Comparison of ENCODE assay signal across 1 cellular context in the genomic region with DNA sequence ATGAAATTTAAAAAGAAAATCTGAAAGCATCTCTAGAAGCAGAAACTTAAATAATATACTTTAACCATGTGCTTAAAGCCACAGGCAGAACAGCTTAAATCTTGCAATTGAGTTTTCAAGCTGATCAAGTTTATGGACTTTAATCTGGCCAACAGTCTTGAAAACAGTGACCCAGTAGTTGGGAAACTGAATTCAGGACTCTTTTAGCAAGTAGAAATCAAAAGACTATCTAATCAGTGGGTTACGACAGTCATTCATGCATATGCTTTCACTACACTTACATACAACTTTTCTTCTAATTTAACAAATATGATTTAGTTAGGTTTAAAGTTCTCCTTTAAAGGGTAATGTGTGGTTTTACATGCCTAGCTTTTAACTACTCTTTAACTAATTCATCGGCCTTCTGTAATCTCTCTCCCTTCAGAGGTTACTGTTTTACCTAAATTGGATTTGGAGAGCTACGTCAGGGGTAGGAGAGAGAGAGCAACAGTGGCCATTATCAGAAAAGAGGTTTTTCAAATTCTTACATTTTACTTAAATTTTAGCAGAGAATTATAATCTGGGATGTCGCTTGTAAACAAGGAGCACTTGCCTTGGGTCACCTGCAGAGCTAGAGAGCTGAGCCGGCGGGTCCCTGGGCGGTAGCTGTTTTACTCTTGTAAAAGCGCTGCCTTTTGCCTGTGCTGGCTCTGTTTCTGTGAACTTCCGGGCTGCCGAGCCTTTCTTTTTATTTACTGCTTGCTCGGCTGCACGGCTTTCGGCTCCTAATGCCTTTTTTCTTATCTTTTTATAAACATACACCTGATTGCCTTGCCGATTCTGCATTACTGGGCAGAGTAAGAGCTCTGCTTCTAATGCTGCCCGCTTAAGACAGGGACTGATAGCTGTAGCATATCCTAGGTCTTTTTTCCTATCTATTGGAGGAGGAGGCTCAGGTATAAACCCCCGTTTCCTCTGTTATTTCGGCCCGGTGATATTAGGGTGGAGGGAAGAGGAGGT.
TF ChIP-seq lines count a peak whose summit lies in the region.

No MANE protein-coding gene starts in this region.

TF ChIP-seq in K562, 482 proteins besides CTCF, POLR2A, EP300 and RAD21 (continued from another document and continues in another):
- TF ChIP-seq PHB2 (IDR thresholded peaks at IDR 0.05; ENCODE audit: low read depth) (no peak), HIVEP1 (CRISPR knock-in tag; IDR thresholded peaks at IDR 0.05) (no peak), MIER1 (IDR thresholded peaks at IDR 0.05; ENCODE audit: low read depth) (no peak), MTA3 (IDR thresholded peaks at IDR 0.05; ENCODE audit: borderline replicate concordance) (0 out of 2 replicates have a peak, but pooled peaks have one; percentile 59), ZNF184 (CRISPR knock-in tag; IDR thresholded peaks at IDR 0.05) (no peak), MEIS2 (IDR thresholded peaks at IDR 0.05; ENCODE audit: partially characterized antibody) (no peak), POLR2B (IDR thresholded peaks at IDR 0.05; ENCODE audit: low read depth, partially characterized antibody) (peak; percentile 50), LARP7 (IDR thresholded peaks at IDR 0.05) (no peak), ZNF41 (CRISPR knock-in tag; conservative IDR thresholded peaks at IDR 0.05) (no peak), NR4A1 (CRISPR knock-in tag; IDR thresholded peaks at IDR 0.05) (no peak), NR4A1 (tag; IDR thresholded peaks at IDR 0.05) (no peak), ZNF12 (CRISPR knock-in tag; IDR thresholded peaks at IDR 0.05) (no peak), SMAD1 (IDR thresholded peaks at IDR 0.05; ENCODE audit: low read depth, low read length, partially characterized antibody) (no peak), ZNF431 (CRISPR knock-in tag; IDR thresholded peaks at IDR 0.05) (no peak), ERF (CRISPR knock-in tag; IDR thresholded peaks at IDR 0.05) (no peak)
- TF ChIP-seq, protein P1, sequence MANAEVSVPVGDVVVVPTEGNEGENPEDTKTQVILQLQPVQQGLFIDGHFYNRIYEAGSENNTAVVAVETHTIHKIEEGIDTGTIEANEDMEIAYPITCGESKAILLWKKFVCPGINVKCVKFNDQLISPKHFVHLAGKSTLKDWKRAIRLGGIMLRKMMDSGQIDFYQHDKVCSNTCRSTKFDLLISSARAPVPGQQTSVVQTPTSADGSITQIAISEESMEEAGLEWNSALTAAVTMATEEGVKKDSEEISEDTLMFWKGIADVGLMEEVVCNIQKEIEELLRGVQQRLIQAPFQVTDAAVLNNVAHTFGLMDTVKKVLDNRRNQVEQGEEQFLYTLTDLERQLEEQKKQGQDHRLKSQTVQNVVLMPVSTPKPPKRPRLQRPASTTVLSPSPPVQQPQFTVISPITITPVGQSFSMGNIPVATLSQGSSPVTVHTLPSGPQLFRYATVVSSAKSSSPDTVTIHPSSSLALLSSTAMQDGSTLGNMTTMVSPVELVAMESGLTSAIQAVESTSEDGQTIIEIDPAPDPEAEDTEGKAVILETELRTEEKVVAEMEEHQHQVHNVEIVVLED (CRISPR knock-in tag; IDR thresholded peaks at IDR 0.05), result no peak
- TF ChIP-seq, protein P2, sequence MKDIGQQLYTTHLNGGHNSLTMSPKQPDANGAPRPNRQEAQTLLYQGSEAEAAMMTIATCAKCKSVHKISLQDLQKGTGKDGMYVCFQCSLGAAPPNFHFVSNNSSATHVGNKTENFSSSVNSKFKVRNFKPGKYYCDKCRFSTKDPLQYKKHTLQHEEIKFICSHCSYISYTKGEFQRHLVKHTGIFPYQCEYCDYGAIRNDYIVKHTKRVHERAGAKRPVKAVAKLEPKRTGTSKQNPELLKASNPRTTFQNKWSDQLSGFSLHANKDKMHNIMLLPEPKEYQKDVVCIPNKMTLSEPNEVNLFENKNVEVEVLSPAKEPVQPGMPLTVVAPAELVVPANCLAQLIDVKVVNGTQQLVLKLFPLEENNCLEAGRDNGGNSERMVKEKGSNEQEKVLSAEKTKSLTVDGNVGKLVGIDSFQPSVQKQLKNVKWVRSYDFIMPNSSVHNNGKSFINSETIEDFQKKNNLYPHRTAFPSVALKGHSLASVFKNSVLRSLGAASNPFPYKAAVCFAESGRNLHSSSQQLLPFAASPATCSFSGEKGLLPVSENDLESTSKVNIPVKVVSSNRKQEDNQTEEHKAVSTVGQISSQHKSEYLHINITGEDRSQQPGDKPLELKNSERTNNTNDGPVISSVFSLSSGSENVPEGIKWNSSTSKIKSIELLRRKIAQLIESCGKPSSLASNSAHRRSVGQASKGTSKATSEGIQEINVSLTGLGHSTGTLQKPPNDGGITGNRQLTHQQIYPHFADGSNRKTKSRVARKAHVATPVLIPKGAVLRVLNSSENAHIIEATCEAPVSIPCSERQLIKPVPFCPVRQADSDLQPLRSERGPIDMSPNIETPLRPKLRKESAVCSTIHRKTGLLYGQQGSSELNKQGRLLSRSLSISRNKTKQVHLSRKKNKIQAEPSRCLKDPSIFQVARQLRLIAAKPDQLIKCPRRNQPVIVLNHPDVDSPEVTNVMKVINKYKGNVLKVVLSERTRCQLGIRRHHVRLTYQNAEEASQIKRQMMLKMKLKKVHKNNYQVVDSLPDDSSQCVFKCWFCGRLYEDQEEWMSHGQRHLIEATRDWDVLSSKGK (CRISPR knock-in tag; IDR thresholded peaks at IDR 0.05), result no peak
- TF ChIP-seq, protein P3, sequence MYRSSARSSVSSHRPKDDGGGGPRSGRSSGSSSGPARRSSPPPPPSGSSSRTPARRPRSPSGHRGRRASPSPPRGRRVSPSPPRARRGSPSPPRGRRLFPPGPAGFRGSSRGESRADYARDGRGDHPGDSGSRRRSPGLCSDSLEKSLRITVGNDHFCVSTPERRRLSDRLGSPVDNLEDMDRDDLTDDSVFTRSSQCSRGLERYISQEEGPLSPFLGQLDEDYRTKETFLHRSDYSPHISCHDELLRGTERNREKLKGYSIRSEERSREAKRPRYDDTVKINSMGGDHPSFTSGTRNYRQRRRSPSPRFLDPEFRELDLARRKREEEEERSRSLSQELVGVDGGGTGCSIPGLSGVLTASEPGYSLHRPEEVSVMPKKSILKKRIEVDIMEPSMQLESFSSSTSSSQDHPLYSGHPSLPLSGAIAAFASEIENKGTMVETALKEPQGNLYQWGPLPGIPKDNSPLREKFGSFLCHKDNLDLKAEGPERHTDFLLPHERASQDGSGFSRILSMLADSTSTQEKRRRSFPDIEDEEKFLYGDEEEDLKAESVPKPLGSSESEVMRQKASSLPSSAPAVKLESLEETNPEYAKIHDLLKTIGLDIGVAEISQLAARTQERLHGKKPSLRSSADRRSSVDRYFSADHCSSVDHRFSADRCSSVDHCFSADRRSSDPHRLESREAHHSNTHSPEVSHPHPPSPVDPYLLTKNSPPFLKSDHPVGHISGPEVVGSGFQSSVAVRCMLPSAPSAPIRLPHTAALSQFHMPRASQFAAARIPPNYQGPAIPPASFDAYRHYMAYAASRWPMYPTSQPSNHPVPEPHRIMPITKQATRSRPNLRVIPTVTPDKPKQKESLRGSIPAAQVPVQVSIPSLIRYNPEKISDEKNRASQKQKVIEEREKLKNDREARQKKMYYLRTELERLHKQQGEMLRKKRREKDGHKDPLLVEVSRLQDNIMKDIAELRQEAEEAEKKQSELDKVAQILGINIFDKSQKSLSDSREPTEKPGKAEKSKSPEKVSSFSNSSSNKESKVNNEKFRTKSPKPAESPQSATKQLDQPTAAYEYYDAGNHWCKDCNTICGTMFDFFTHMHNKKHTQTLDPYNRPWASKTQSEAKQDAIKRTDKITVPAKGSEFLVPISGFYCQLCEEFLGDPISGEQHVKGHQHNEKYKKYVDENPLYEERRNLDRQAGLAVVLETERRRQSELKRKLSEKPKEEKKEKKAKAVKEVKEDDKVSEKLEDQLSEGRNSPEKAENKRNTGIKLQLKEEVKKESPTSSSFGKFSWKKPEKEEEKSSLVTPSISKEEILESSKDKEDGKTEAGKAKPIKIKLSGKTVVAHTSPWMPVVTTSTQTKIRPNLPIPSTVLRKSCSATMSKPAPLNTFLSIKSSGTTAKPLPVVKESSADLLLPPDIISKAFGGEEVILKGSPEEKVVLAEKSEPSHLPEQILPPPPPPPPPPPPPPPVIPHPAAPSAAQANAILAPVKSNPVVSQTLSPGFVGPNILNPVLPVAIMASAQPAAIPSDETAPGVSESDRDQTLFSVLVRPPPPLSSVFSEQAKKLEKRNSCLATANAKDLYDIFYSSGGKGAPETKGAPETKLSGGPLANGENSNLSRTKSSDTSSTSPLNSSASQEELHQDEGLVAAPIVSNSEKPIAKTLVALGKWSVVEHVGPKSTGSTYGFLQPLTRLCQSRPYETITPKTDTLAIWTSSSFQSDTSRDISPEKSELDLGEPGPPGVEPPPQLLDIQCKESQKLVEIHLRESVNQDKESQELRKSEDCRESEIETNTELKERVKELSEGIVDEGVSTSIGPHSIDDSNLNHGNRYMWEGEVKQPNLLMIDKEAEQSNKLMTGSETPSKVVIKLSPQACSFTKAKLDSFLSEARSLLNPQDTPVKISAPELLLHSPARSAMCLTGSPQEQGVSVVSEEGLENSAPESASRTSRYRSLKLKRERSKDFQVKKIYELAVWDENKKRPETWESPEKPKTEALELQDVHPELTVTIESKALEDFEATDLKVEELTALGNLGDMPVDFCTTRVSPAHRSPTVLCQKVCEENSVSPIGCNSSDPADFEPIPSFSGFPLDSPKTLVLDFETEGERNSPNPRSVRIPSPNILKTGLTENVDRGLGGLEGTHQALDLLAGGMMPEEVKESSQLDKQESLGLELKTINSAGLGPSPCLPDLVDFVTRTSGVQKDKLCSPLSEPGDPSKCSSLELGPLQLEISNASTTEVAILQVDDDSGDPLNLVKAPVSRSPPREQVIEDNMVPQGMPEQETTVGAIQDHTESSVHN (IDR thresholded peaks at IDR 0.05; ENCODE audit: borderline replicate concordance in 1 of 2, low read depth in 1 of 2), result no peak
- TF ChIP-seq, protein P4, sequence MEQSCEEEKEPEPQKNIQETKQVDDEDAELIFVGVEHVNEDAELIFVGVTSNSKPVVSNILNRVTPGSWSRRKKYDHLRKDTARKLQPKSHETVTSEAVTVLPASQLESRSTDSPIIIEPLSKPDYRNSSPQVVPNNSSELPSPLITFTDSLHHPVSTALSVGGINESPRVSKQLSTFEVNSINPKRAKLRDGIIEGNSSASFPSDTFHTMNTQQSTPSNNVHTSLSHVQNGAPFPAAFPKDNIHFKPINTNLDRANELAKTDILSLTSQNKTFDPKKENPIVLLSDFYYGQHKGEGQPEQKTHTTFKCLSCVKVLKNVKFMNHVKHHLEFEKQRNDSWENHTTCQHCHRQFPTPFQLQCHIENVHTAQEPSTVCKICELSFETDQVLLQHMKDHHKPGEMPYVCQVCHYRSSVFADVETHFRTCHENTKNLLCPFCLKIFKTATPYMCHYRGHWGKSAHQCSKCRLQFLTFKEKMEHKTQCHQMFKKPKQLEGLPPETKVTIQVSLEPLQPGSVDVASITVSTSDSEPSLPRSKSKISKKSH (CRISPR knock-in tag; IDR thresholded peaks at IDR 0.05), result no peak
- TF ChIP-seq, protein P5, sequence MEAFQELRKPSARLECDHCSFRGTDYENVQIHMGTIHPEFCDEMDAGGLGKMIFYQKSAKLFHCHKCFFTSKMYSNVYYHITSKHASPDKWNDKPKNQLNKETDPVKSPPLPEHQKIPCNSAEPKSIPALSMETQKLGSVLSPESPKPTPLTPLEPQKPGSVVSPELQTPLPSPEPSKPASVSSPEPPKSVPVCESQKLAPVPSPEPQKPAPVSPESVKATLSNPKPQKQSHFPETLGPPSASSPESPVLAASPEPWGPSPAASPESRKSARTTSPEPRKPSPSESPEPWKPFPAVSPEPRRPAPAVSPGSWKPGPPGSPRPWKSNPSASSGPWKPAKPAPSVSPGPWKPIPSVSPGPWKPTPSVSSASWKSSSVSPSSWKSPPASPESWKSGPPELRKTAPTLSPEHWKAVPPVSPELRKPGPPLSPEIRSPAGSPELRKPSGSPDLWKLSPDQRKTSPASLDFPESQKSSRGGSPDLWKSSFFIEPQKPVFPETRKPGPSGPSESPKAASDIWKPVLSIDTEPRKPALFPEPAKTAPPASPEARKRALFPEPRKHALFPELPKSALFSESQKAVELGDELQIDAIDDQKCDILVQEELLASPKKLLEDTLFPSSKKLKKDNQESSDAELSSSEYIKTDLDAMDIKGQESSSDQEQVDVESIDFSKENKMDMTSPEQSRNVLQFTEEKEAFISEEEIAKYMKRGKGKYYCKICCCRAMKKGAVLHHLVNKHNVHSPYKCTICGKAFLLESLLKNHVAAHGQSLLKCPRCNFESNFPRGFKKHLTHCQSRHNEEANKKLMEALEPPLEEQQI (IDR thresholded peaks at IDR 0.05), result no peak
- TF ChIP-seq, protein P6, sequence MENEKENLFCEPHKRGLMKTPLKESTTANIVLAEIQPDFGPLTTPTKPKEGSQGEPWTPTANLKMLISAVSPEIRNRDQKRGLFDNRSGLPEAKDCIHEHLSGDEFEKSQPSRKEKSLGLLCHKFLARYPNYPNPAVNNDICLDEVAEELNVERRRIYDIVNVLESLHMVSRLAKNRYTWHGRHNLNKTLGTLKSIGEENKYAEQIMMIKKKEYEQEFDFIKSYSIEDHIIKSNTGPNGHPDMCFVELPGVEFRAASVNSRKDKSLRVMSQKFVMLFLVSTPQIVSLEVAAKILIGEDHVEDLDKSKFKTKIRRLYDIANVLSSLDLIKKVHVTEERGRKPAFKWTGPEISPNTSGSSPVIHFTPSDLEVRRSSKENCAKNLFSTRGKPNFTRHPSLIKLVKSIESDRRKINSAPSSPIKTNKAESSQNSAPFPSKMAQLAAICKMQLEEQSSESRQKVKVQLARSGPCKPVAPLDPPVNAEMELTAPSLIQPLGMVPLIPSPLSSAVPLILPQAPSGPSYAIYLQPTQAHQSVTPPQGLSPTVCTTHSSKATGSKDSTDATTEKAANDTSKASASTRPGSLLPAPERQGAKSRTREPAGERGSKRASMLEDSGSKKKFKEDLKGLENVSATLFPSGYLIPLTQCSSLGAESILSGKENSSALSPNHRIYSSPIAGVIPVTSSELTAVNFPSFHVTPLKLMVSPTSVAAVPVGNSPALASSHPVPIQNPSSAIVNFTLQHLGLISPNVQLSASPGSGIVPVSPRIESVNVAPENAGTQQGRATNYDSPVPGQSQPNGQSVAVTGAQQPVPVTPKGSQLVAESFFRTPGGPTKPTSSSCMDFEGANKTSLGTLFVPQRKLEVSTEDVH (IDR thresholded peaks at IDR 0.05; ENCODE audit: low read depth, partially characterized antibody), result no peak
- TF ChIP-seq, protein P7, sequence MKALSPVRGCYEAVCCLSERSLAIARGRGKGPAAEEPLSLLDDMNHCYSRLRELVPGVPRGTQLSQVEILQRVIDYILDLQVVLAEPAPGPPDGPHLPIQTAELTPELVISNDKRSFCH (CRISPR knock-in tag; IDR thresholded peaks at IDR 0.05), result no peak
- TF ChIP-seq, protein P7 (tag; IDR thresholded peaks at IDR 0.05), result no peak
- TF ChIP-seq, protein P8, sequence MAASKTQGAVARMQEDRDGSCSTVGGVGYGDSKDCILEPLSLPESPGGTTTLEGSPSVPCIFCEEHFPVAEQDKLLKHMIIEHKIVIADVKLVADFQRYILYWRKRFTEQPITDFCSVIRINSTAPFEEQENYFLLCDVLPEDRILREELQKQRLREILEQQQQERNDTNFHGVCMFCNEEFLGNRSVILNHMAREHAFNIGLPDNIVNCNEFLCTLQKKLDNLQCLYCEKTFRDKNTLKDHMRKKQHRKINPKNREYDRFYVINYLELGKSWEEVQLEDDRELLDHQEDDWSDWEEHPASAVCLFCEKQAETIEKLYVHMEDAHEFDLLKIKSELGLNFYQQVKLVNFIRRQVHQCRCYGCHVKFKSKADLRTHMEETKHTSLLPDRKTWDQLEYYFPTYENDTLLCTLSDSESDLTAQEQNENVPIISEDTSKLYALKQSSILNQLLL (CRISPR knock-in tag; IDR thresholded peaks at IDR 0.05; ENCODE audit: borderline replicate concordance), result no peak
